ENCODE assay signal across 10 cellular contexts in the genomic region with DNA sequence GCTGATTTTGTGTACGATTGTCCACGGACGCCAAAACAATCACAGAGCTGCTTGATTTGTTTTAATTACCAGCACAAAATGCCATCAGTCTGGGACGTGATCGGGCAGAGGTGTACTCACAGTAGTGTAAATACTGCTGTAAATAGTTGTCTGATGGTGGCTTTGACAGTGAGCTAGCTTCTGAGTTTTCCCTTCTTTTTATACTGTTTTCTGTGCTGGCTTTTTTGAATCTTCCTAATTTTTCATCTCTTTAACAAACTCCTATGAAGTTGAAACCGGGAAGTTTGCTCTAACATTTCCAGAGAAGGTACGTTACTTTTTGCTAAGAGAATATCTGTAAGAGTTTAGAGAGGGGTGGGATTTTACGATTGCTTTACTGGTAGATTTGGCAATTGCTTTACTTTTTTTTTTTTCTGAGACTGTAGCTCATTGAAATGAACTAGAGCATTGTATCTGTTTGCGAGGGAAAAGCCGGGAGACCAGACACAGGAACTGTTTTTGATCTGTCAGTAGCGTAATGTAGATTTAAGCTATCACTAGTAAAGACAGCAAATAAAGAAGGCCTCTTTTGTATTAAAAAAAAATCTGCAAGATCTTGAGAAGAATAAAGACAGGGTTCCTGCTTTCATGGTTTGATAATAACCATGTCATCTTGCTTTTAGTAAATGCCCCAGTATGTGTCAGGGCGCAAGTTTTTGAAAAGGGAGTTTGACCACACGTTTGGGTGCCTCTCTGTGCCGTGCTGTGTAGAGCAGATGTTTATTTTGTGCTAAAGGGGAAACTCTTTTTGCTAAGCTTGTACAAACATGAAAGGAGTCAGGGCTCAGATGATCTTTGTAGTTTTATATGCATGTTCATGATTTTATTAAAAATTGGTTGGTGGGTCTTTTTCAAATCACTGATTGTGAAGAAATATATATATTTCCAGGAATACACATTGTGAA. TPM values are rescaled to one million over a fixed set of nuclear protein-coding genes. Genes with fewer than 3 reads are reported as not detected.
A peak's percentile ranks its signal among the peaks of the same experiment; 100 is the strongest.
DNase-seq lines count a peak whose midpoint lies in the region; ATAC-seq and TF ChIP-seq lines count a peak whose summit lies in the region.
"Had no signal": no experiment of that assay in that cellular context is flagged by ENCODE, and none has a peak within 500 bp of the region (broad histone marks: within the 10 kb centered on the region; RNA-seq: fewer than 3 reads in every experiment).

No MANE protein-coding gene starts in this region.

- H3K4me1 ChIP-seq in Panc1 (ENCODE audit: control insufficient read depth, insufficient read depth, low read length) (peaks cover 6% of the 10 kb centered on the region), foreskin keratinocyte (peaks cover 20% of the 10 kb centered on the region), Karpas-422 (ENCODE audit: low read length) (no peaks in the 10 kb centered on the region)

- H3K27me3 ChIP-seq in GM06990 (replicated peaks; ENCODE audit: control insufficient read depth, insufficient read depth, low read length) (no peaks in the 10 kb centered on the region), Panc1 (ENCODE audit: control insufficient read depth, insufficient read depth, low read length) (no peaks in the 10 kb centered on the region; the same call in 1 of the 2 replicates), foreskin keratinocyte (no peaks in the 10 kb centered on the region), Karpas-422 (ENCODE audit: low read length) (no peaks in the 10 kb centered on the region)

- H3K9ac ChIP-seq in Karpas-422 (ENCODE audit: low read length): no peak overlapping the region

- H3K4me2 ChIP-seq in Karpas-422 (ENCODE audit: low read depth, low read length, poor library complexity, severe bottlenecking): no peak overlapping the region

- no peak overlapping the region for H2AFZ ChIP-seq in Karpas-422 (ENCODE audit: low read length)

- ATAC-seq in Panc1: no peak; the same call in 1 of the 2 replicates
- ATAC-seq in foreskin keratinocyte: peak; percentile 35
- ATAC-seq in sciatic nerve: peak; percentile 44
- no peak for ATAC-seq in GM18519 (IDR thresholded peaks at IDR 0.05; ENCODE audit: low FRiP score, unreplicated experiment)

- DNase-seq in GM06990 (ENCODE audit: extremely low read depth, insufficient read length): peak; percentile 24
- no peak for DNase-seq in Panc1 (ENCODE audit: low read depth, low spot score)
- DNase-seq in foreskin keratinocyte: peak in 1 of 2 donors; percentile 2
- no peak for DNase-seq in sciatic nerve (ENCODE audit: low spot score)
- no peak for DNase-seq in KG1 (lab: John Stamatoyannopoulos, UW)
- no peak for DNase-seq in ureter (ENCODE audit: low spot score)
- DNase-seq in Karpas-422: no peak
- DNase-seq: T1000 had no signal

- peak overlapping the region; percentile 54 for H3K27ac ChIP-seq in Panc1 (ENCODE audit: low read length)
- H3K27ac ChIP-seq in foreskin keratinocyte: no peak overlapping the region
- H3K27ac ChIP-seq in Karpas-422 (ENCODE audit: low read length): no peak overlapping the region

- CTCF ChIA-PET in Panc1 (lab: Charles Lee): interaction anchor here (1.8 kb wide), 1 partner anchor 11 kb away, joined by 6 read pairs; no protein-coding TSS in a partner anchor

- H3K36me3 ChIP-seq in GM06990 (ENCODE audit: control insufficient read depth, insufficient read depth, low read length) (no peaks in the 10 kb centered on the region), Panc1 (ENCODE audit: control insufficient read depth, insufficient read depth, low read length) (no peaks in the 10 kb centered on the region), Karpas-422 (ENCODE audit: insufficient read depth, low read length) (no peaks in the 10 kb centered on the region)

- POLR2A ChIA-PET in Panc1 (lab: Charles Lee): no interaction called here

- BruUV-seq in Panc1 (replicated peaks; lab: Mats Ljungman, UMichigan): no TSS peak

- no peaks in the 10 kb centered on the region for H3K79me2 ChIP-seq in Karpas-422 (ENCODE audit: low read length)

- H4K20me1 ChIP-seq in Karpas-422 (ENCODE audit: insufficient read depth, low read depth, low read length): no peaks in the 10 kb centered on the region

- H3K9me2 ChIP-seq in Karpas-422 (replicated peaks; ENCODE audit: insufficient read depth, low read length): no peaks in the 10 kb centered on the region

- H3K4me3 ChIP-seq in GM06990 (replicated peaks; ENCODE audit: low read depth, low read length): no peak overlapping the region
- H3K4me3 ChIP-seq in Panc1 (ENCODE audit: low read depth in 2 of 2, low read length in 2 of 2): peak overlapping the region; percentile 3 to 13; a peak in 3 of 4 replicates
- H3K4me3 ChIP-seq in Karpas-422 (ENCODE audit: low read length): no peak overlapping the region

- in situ Hi-C loops in Panc1 (cut with HindIII; ENCODE audit: low pct_unique_long_range_greater_than_20kb, low sequenced_read_pairs): no loop called here

- no peaks in the 10 kb centered on the region for H3K9me3 ChIP-seq in Panc1 (ENCODE audit: control insufficient read depth, insufficient read depth, low read depth, low read length)
- H3K9me3 ChIP-seq in Karpas-422 (ENCODE audit: low read length): peaks cover 3% of the 10 kb centered on the region; the same call in 1 of the 2 replicates

- intact Hi-C loops in Panc1 (cut with micrococcal nuclease; ENCODE audit: unreplicated experiment) (loop anchor here (10.0 kb wide), 1 partner anchor 391 kb away; no protein-coding TSS in a partner anchor), sciatic nerve (cut with DNase I) (no loop called here)

- TF ChIP-seq CTCF in GM06990 (IDR thresholded peaks at IDR 0.05; ENCODE audit: insufficient read depth, low read length, poor library complexity, severe bottlenecking) (no peak), Panc1 (IDR thresholded peaks at IDR 0.05) (no peak), foreskin keratinocyte (conservative IDR thresholded peaks at IDR 0.05) (no peak)

RNA-seq across cellular contexts. Expression of gene FOXP2, which starts 0.7 kb away (rescaled TPM):
- total RNA-seq in Panc1 (2021; ENCODE audit: unreplicated experiment) (0.54 TPM), foreskin keratinocyte (0.81 and 1.0 TPM in 2 replicates), sciatic nerve (24.7 TPM), ureter (13.5 TPM)
- 6.8 TPM for polyA plus RNA-seq in Panc1 (2012; ENCODE audit: insufficient read length)
- polyA plus RNA-seq in foreskin keratinocyte: 0.08 and 0.16 TPM in 2 replicates
- total RNA-seq in Karpas-422 (2014; rRNA removed; shearing (Covaris generic); ENCODE audit: low replicate concordance): not detected in 2 replicates
- total RNA-seq: M059J had no signal

Comparison
In these comparisons a context has a peak if more than half of its experiments do, and no peak if none do; other contexts are left out.
1. H3K4me3 ChIP-seq: peak in Panc1 (2 of 2); none in GM06990 (single experiment) and Karpas-422 (single experiment).
2. ATAC-seq: peak in foreskin keratinocyte (single experiment) and sciatic nerve (single experiment); none in Panc1 (single experiment) and GM18519 (single experiment).